ENCODE assay signal across 17 cellular contexts in the genomic region with DNA sequence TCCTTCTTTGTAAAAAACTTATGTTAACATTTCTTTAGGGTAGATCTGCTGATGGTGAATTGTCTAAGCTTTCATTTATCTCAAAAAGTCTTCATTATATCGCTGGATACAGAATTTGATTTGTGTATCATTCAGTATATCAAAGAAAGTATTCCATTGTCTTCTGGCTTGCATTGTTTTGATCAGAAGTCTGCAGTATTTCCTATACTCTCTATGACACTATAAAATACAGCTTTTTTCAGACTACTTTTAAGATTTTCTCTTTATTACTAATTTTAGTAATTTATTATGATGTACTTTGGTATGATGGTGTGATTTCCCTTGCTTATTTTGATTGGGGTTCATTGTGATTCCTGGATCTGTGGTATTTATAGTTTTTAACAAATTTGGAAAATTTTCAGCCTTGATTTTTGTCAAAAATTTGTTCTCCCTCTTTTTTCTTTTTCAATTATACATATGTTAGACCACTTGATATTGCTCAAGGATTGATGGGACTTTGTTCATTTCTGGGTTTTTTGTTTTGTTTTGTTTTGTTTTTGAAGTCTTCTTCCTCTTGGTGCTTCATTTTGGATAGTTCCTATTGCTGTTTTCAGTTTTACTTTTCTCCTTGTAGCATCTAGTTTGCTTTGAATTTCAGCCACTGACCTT.
DNase-seq lines count a peak whose midpoint lies in the region; ATAC-seq, FAIRE-seq and TF ChIP-seq lines count a peak whose summit lies in the region.
"Had no signal": no experiment of that assay in that cellular context is flagged by ENCODE, and none has a peak within 500 bp of the region (broad histone marks: within the 10 kb centered on the region; RNA-seq: fewer than 3 reads in every experiment).

No MANE protein-coding gene starts in this region.

- H3K9me3 ChIP-seq in GM12878 (replicated peaks; ENCODE audit: control insufficient read depth, insufficient read depth, low read length), result peaks cover 17% of the 10 kb centered on the region
- H3K9me3 ChIP-seq in WERI-Rb-1 (ENCODE audit: severe bottlenecking), result peaks cover 16% of the 10 kb centered on the region

- H2AFZ ChIP-seq in GM12878 (ENCODE audit: control insufficient read depth, low read depth, low read length), result no peak overlapping the region

- no peaks in the 10 kb centered on the region for H3K79me2 ChIP-seq in GM12878 (ENCODE audit: control insufficient read depth, insufficient read depth, low read length)
- no peaks in the 10 kb centered on the region for H3K79me2 ChIP-seq in mesendoderm (ENCODE audit: control insufficient read depth, insufficient read depth, low read length)

- CTCF ChIA-PET in GM12878 (lab: Yijun Ruan, JAX), result no interaction called here

- H3K18ac ChIP-seq in mesendoderm (ENCODE audit: low read length), result no peak overlapping the region

- in situ Hi-C loops in GM12878 (cut with MboI), result no loop called here

- no TSS peak for BruUV-seq in GM12878 (replicated peaks; lab: Mats Ljungman, UMichigan)

- ATAC-seq in GM12878, result no peak
- ATAC-seq: left cardiac atrium; stimulated activated naive CD8-positive, alpha-beta T cell treated with anti-CD3 and anti-CD28 coated beads, Interleukin-15, Interleukin-2, amounts not matched to agents 100 U/mL and 50 U/mL, for 24 hours had no signal

- no peak overlapping the region for H3K4me3 ChIP-seq in GM12878
- H3K4me3 ChIP-seq in mesendoderm (ENCODE audit: low read length), result no peak overlapping the region
- H3K4me3 ChIP-seq in WERI-Rb-1 (ENCODE audit: low read depth, low read length), result no peak overlapping the region
- H3K4me3 ChIP-seq: vagina had no signal

- H2BK15ac ChIP-seq in mesendoderm (replicated peaks; ENCODE audit: low read depth), result no peak overlapping the region

- POLR2A ChIA-PET in GM12878 (lab: Charles Lee), result no interaction called here

- H3K79me1 ChIP-seq in mesendoderm (ENCODE audit: low read length), result no peaks in the 10 kb centered on the region

- H3K27me3 ChIP-seq in GM12878 (replicated peaks in 1 of 2; ENCODE audit: control insufficient read depth in 2 of 2, insufficient read depth in 2 of 2, low read length in 1 of 2) (no peaks in the 10 kb centered on the region), mesendoderm (ENCODE audit: insufficient read depth, low read length, poor library complexity) (no peaks in the 10 kb centered on the region), WERI-Rb-1 (ENCODE audit: insufficient read depth, low read depth, severe bottlenecking) (no peaks in the 10 kb centered on the region)
- H3K27me3 ChIP-seq: vagina had no signal

- TF ChIP-seq CTCF in GM12878 (IDR thresholded peaks at IDR 0.05 in 2 of 3, conservative IDR thresholded peaks at IDR 0.05 in 1 of 3; ENCODE audit: control insufficient read depth in 2 of 3, extremely low read depth in 1 of 3, insufficient read depth in 1 of 3, low read depth in 3 of 3, low read length in 3 of 3) (no peak), WERI-Rb-1 (IDR thresholded peaks at IDR 0.05; ENCODE audit: low read depth, low read length) (no peak)

- H4K8ac ChIP-seq in mesendoderm (ENCODE audit: low read depth, low read length), result no peak overlapping the region

- H2BK5ac ChIP-seq in mesendoderm (ENCODE audit: low read length), result no peak overlapping the region

- intact Hi-C loops in GM12878 (cut with micrococcal nuclease; ENCODE audit: unreplicated experiment), result no loop called here

- TF ChIP-seq POLR2A in GM12878 (IDR thresholded peaks at IDR 0.05; ENCODE audit: low read depth, low read length), result no peak

- SMC1A ChIA-PET in GM12878 (lab: Charles Lee; ENCODE audit: uncharacterized antibody, unreplicated experiment), result interaction anchor here (0.7 to 1.9 kb wide), 3 partner anchors 10 to 198 kb away, joined by 3 to 8 read pairs (median 5); no protein-coding TSS in a partner anchor

- no peak overlapping the region for H2BK120ac ChIP-seq in mesendoderm (ENCODE audit: low read depth, low read length)

- FAIRE-seq in GM12878 (lab: Jason Lieb, UNC), result no peak

- H3K4me1 ChIP-seq in GM12878 (ENCODE audit: control insufficient read depth, insufficient read depth, low read length) (no peaks in the 10 kb centered on the region), mesendoderm (ENCODE audit: control insufficient read depth, low read depth, low read length) (no peaks in the 10 kb centered on the region)

- H3K23ac ChIP-seq in mesendoderm (ENCODE audit: low read length), result no peak overlapping the region

- DNase-seq in NCI-H82 (lab: John Stamatoyannopoulos, UW) (peak; percentile 17), NCI-H82 treated with DMSO at 0.1 percent for 48 hours (lab: John Stamatoyannopoulos, UW; ENCODE audit: unreplicated experiment) (no peak), M059J (ENCODE audit: low read depth) (peak; percentile 59), GM12878 (ENCODE audit: low read depth, low spot score) (no peak), mesendoderm (peak; percentile 61), NCI-H1436 (lab: John Stamatoyannopoulos, UW) (no peak), WERI-Rb-1 (no peak), anterior cingulate cortex (lab: John Stamatoyannopoulos, UW) (no peak)
- DNase-seq: activated naive CD4-positive, alpha-beta T cell treated with Interleukin-2 at 50 U/mL for 16 hours; DMS153; left cardiac atrium; naive B cell; NCI-H345; RPMI8226; stimulated activated naive CD8-positive, alpha-beta T cell treated with anti-CD3 and anti-CD28 coated beads, Interleukin-15, Interleukin-2, amounts not matched to agents 100 U/mL and 50 U/mL, for 24 hours had no signal

- H3K56ac ChIP-seq in mesendoderm (ENCODE audit: low read length), result no peak overlapping the region

- H3K4ac ChIP-seq in mesendoderm (ENCODE audit: low read depth, low read length), result no peak overlapping the region

- TF ChIP-seq EP300 in GM12878 (IDR thresholded peaks at IDR 0.05; ENCODE audit: borderline replicate concordance in 1 of 2, control insufficient read depth in 1 of 2, low read depth in 2 of 2, low read length in 2 of 2), result no peak

- H3K36me3 ChIP-seq in GM12878 (ENCODE audit: control insufficient read depth in 2 of 2, insufficient read depth in 2 of 2, low read length in 1 of 2), result no peaks in the 10 kb centered on the region
- no peaks in the 10 kb centered on the region for H3K36me3 ChIP-seq in mesendoderm (ENCODE audit: control insufficient read depth, insufficient read depth, low read length)
- no peaks in the 10 kb centered on the region for H3K36me3 ChIP-seq in WERI-Rb-1
- H3K36me3 ChIP-seq: vagina had no signal

- H2AK5ac ChIP-seq in mesendoderm (ENCODE audit: low read length), result no peak overlapping the region

- 4% methylated on average over 1 of the region's 1 CpG for WGBS in GM12878 (ENCODE audit: insufficient coverage, insufficient replicate concordance, low lambda C conversion rate, missing lambda C conversion rate)
- no CpG with 5 or more reads among the region's 1 CpG for WGBS in mesendoderm (ENCODE audit: extremely low coverage, insufficient coverage, low lambda C conversion rate)

- H4K5ac ChIP-seq in mesendoderm (ENCODE audit: low read length), result no peak overlapping the region

- H3K27ac ChIP-seq in GM12878 (ENCODE audit: control insufficient read depth, insufficient read depth) (no peak overlapping the region), mesendoderm (ENCODE audit: low read depth, low read length) (no peak overlapping the region), WERI-Rb-1 (no peak overlapping the region)
- H3K27ac ChIP-seq: KMS-11, vagina had no signal

- no peak overlapping the region for H3K9ac ChIP-seq in GM12878 (ENCODE audit: control insufficient read depth, insufficient read depth, low read length)
- H3K9ac ChIP-seq in mesendoderm (ENCODE audit: low read length), result no peak overlapping the region
- H3K9ac ChIP-seq: KMS-11 had no signal

- RAD21 ChIA-PET in GM12878 (lab: Charles Lee; ENCODE audit: unreplicated experiment), result no interaction called here

- no peak for TF ChIP-seq RAD21 in GM12878 (IDR thresholded peaks at IDR 0.05; ENCODE audit: insufficient read depth, low read depth, low read length)

- H3K4me2 ChIP-seq in GM12878 (ENCODE audit: control insufficient read depth, insufficient read depth) (no peak overlapping the region), mesendoderm (ENCODE audit: low read length) (no peak overlapping the region)
- H3K4me2 ChIP-seq: KMS-11 had no signal

- H4K20me1 ChIP-seq in GM12878 (ENCODE audit: control insufficient read depth, insufficient read depth), result no peaks in the 10 kb centered on the region

TF ChIP-seq in GM12878, 131 proteins besides CTCF, POLR2A, EP300 and RAD21:
- TF ChIP-seq, protein P1, sequence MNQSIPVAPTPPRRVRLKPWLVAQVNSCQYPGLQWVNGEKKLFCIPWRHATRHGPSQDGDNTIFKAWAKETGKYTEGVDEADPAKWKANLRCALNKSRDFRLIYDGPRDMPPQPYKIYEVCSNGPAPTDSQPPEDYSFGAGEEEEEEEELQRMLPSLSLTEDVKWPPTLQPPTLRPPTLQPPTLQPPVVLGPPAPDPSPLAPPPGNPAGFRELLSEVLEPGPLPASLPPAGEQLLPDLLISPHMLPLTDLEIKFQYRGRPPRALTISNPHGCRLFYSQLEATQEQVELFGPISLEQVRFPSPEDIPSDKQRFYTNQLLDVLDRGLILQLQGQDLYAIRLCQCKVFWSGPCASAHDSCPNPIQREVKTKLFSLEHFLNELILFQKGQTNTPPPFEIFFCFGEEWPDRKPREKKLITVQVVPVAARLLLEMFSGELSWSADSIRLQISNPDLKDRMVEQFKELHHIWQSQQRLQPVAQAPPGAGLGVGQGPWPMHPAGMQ (IDR thresholded peaks at IDR 0.05; ENCODE audit: borderline replicate concordance), result no peak
- TF ChIP-seq, protein P2, sequence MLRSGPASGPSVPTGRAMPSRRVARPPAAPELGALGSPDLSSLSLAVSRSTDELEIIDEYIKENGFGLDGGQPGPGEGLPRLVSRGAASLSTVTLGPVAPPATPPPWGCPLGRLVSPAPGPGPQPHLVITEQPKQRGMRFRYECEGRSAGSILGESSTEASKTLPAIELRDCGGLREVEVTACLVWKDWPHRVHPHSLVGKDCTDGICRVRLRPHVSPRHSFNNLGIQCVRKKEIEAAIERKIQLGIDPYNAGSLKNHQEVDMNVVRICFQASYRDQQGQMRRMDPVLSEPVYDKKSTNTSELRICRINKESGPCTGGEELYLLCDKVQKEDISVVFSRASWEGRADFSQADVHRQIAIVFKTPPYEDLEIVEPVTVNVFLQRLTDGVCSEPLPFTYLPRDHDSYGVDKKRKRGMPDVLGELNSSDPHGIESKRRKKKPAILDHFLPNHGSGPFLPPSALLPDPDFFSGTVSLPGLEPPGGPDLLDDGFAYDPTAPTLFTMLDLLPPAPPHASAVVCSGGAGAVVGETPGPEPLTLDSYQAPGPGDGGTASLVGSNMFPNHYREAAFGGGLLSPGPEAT (IDR thresholded peaks at IDR 0.05; ENCODE audit: low read depth), result peak; percentile 49; the same call in 1 of the 2 replicates
- TF ChIP-seq SMC3 (IDR thresholded peaks at IDR 0.05; ENCODE audit: borderline replicate concordance, low read length), result peak; percentile 12; the same call in 1 of the 2 replicates
- peak; percentile 97 for TF ChIP-seq CBX5 (IDR thresholded peaks at IDR 0.05; ENCODE audit: low read depth)

Comparison
In these comparisons a context has a peak if more than half of its experiments do, and no peak if none do; other contexts are left out.
1. DNase-seq: peak in NCI-H82 (single experiment), M059J (single experiment) and mesendoderm (single experiment); none in NCI-H82 treated with DMSO at 0.1 percent for 48 hours (single experiment), GM12878 (single experiment), NCI-H1436 (single experiment), WERI-Rb-1 (single experiment) and anterior cingulate cortex (0 of 58).